Comparison of ENCODE assay signal across 19 cellular contexts in genomic region chr6:14880052-14880451, GRCh38.
DNase-seq lines count a peak whose midpoint lies in the region; ATAC-seq and TF ChIP-seq lines count a peak whose summit lies in the region.
"Had no signal": no experiment of that assay in that cellular context is flagged by ENCODE, and none has a peak within 500 bp of the region (broad histone marks: within the 10 kb centered on the region; RNA-seq: fewer than 3 reads in every experiment).

No MANE protein-coding gene starts in this region.

- no peaks in the 10 kb centered on the region for H3K27me3 ChIP-seq in CD8-positive, alpha-beta memory T cell (ENCODE audit: insufficient read depth, low read length, poor library complexity, severe bottlenecking)
- H3K27me3 ChIP-seq: esophagus squamous epithelium, sigmoid colon had no signal

- CTCF ChIA-PET in CD8-positive, alpha-beta memory T cell (lab: Charles Lee): no interaction called here

- H3K9me3 Mint-ChIP-seq in stimulated activated naive CD8-positive, alpha-beta T cell treated with anti-CD3 and anti-CD28 coated beads, Interleukin-15, Interleukin-2, amounts not matched to agents 100 ng/mL and 50 ng/mL, for 24 hours: no peaks in the 10 kb centered on the region
- H3K9me3 Mint-ChIP-seq in stimulated activated naive CD8-positive, alpha-beta T cell treated with anti-CD3 and anti-CD28 coated beads, Interleukin-15, amount 100 ng/mL, for 72 hours: no peaks in the 10 kb centered on the region
- no peaks in the 10 kb centered on the region for H3K9me3 Mint-ChIP-seq in endothelial cell (ENCODE audit: unreplicated experiment)
- no peaks in the 10 kb centered on the region for H3K9me3 Mint-ChIP-seq in nephron
- peaks cover 4% of the 10 kb centered on the region for H3K9me3 Mint-ChIP-seq in type B pancreatic cell
- no peaks in the 10 kb centered on the region for H3K9me3 Mint-ChIP-seq in CD8-positive, alpha-beta memory T cell
- H3K9me3 Mint-ChIP-seq: memory B cell had no signal

- POLR2A ChIA-PET in CD8-positive, alpha-beta memory T cell (lab: Charles Lee): no interaction called here

- H3K4me1 ChIP-seq in CD8-positive, alpha-beta memory T cell (ENCODE audit: insufficient read depth, low read length): peaks cover 20% of the 10 kb centered on the region
- H3K4me1 ChIP-seq: HAP-1, sigmoid colon had no signal

- H3K27ac ChIP-seq in CD8-positive, alpha-beta memory T cell (ENCODE audit: low read depth, low read length): no peak overlapping the region

- peaks cover 52% of the 10 kb centered on the region for H3K4me1 Mint-ChIP-seq in stimulated activated naive CD8-positive, alpha-beta T cell treated with anti-CD3 and anti-CD28 coated beads, Interleukin-15, Interleukin-2, amounts not matched to agents 100 ng/mL and 50 ng/mL, for 24 hours (ENCODE audit: low read depth)
- H3K4me1 Mint-ChIP-seq in stimulated activated naive CD8-positive, alpha-beta T cell treated with anti-CD3 and anti-CD28 coated beads, Interleukin-15, amount 100 ng/mL, for 72 hours: peaks cover 57% of the 10 kb centered on the region
- H3K4me1 Mint-ChIP-seq in endothelial cell (ENCODE audit: unreplicated experiment) (peaks cover 58% of the 10 kb centered on the region), nephron (peaks cover 60% of the 10 kb centered on the region), type B pancreatic cell (ENCODE audit: unreplicated experiment) (peaks cover 56% of the 10 kb centered on the region)
- H3K4me1 Mint-ChIP-seq in CD8-positive, alpha-beta memory T cell: peaks cover 27 to 28% (median 28%) of the 10 kb centered on the region in 3 donors

- TF ChIP-seq CTCF in endothelial cell (IDR thresholded peaks at IDR 0.05; ENCODE audit: unreplicated experiment) (no peak), nephron (IDR thresholded peaks at IDR 0.05; ENCODE audit: unreplicated experiment in 3 of 3) (no peak), type B pancreatic cell (conservative IDR thresholded peaks at IDR 0.05) (no peak)

- peaks cover 5% of the 10 kb centered on the region for H3K36me3 Mint-ChIP-seq in stimulated activated naive CD8-positive, alpha-beta T cell treated with anti-CD3 and anti-CD28 coated beads, Interleukin-15, Interleukin-2, amounts not matched to agents 100 ng/mL and 50 ng/mL, for 24 hours (ENCODE audit: low read depth)
- H3K36me3 Mint-ChIP-seq in endothelial cell (ENCODE audit: low read depth, unreplicated experiment) (no peaks in the 10 kb centered on the region), nephron (ENCODE audit: low read depth) (no peaks in the 10 kb centered on the region), type B pancreatic cell (no peaks in the 10 kb centered on the region)
- H3K36me3 Mint-ChIP-seq in CD8-positive, alpha-beta memory T cell: no peaks in the 10 kb centered on the region
- H3K36me3 Mint-ChIP-seq: memory B cell had no signal

- no peaks in the 10 kb centered on the region for H3K27me3 Mint-ChIP-seq in stimulated activated naive CD8-positive, alpha-beta T cell treated with anti-CD3 and anti-CD28 coated beads, Interleukin-15, Interleukin-2, amounts not matched to agents 100 ng/mL and 50 ng/mL, for 24 hours
- H3K27me3 Mint-ChIP-seq in stimulated activated naive CD8-positive, alpha-beta T cell treated with anti-CD3 and anti-CD28 coated beads, Interleukin-15, amount 100 ng/mL, for 72 hours: no peaks in the 10 kb centered on the region
- peaks cover 4% of the 10 kb centered on the region for H3K27me3 Mint-ChIP-seq in endothelial cell (ENCODE audit: unreplicated experiment)
- no peaks in the 10 kb centered on the region for H3K27me3 Mint-ChIP-seq in nephron (ENCODE audit: low read depth)
- no peaks in the 10 kb centered on the region for H3K27me3 Mint-ChIP-seq in type B pancreatic cell
- H3K27me3 Mint-ChIP-seq in CD8-positive, alpha-beta memory T cell: peaks cover 0 to 2% of the 10 kb centered on the region in 2 donors
- H3K27me3 Mint-ChIP-seq: memory B cell, T-helper 17 cell had no signal

- H3K9me3 ChIP-seq in CD8-positive, alpha-beta memory T cell (ENCODE audit: low read length): no peaks in the 10 kb centered on the region
- H3K9me3 ChIP-seq: esophagus squamous epithelium, HAP-1, sigmoid colon had no signal

- H3K4me3 Mint-ChIP-seq in stimulated activated naive CD8-positive, alpha-beta T cell treated with anti-CD3 and anti-CD28 coated beads, Interleukin-15, Interleukin-2, amounts not matched to agents 100 ng/mL and 50 ng/mL, for 24 hours: no peak overlapping the region
- no peak overlapping the region for H3K4me3 Mint-ChIP-seq in stimulated activated naive CD8-positive, alpha-beta T cell treated with anti-CD3 and anti-CD28 coated beads, Interleukin-15, amount 100 ng/mL, for 72 hours
- H3K4me3 Mint-ChIP-seq in endothelial cell (ENCODE audit: unreplicated experiment) (no peak overlapping the region), nephron (no peak overlapping the region), type B pancreatic cell (no peak overlapping the region)
- no peak overlapping the region for H3K4me3 Mint-ChIP-seq in CD8-positive, alpha-beta memory T cell
- H3K4me3 Mint-ChIP-seq: memory B cell, T-helper 17 cell had no signal

- ATAC-seq in stimulated activated naive CD8-positive, alpha-beta T cell treated with anti-CD3 and anti-CD28 coated beads, Interleukin-15, amount 100 ng/mL, for 72 hours: no peak
- ATAC-seq in HG03108 (IDR thresholded peaks at IDR 0.05; ENCODE audit: unreplicated experiment) (no peak), HG03045 (IDR thresholded peaks at IDR 0.05; ENCODE audit: unreplicated experiment) (no peak)
- ATAC-seq: T-helper 17 cell had no signal

- DNase-seq in stimulated activated naive CD8-positive, alpha-beta T cell treated with anti-CD3 and anti-CD28 coated beads, Interleukin-15, amount 100 ng/mL, for 72 hours: no peak
- DNase-seq in endothelial cell (ENCODE audit: low spot score) (no peak), type B pancreatic cell (ENCODE audit: extremely low spot score, unreplicated experiment) (no peak)
- DNase-seq in CD8-positive, alpha-beta memory T cell: no peak
- DNase-seq: activated CD4-positive, alpha-beta T cell treated with anti-CD3 and anti-CD28 coated beads for 4 hours; activated naive CD4-positive, alpha-beta T cell treated with anti-CD3 and anti-CD28 coated beads, Interleukin-2, amount 50 U/mL, for 16 hours; esophagus squamous epithelium; islet precursor cell; NCI-H1436 treated with DMSO at 0.1 percent for 48 hours; NCI-H226; SHP77; sigmoid colon; T-helper 17 cell had no signal

- no peak overlapping the region for H3K4me3 ChIP-seq in CD8-positive, alpha-beta memory T cell (ENCODE audit: low read length)
- H3K4me3 ChIP-seq: esophagus squamous epithelium, HAP-1, sigmoid colon had no signal

- no peaks in the 10 kb centered on the region for H3K36me3 ChIP-seq in CD8-positive, alpha-beta memory T cell (ENCODE audit: insufficient read depth, low read length)
- H3K36me3 ChIP-seq: esophagus squamous epithelium, HAP-1, sigmoid colon had no signal

- peak overlapping the region; percentile 77 for H3K27ac Mint-ChIP-seq in stimulated activated naive CD8-positive, alpha-beta T cell treated with anti-CD3 and anti-CD28 coated beads, Interleukin-15, Interleukin-2, amounts not matched to agents 100 ng/mL and 50 ng/mL, for 24 hours
- H3K27ac Mint-ChIP-seq in stimulated activated naive CD8-positive, alpha-beta T cell treated with anti-CD3 and anti-CD28 coated beads, Interleukin-15, amount 100 ng/mL, for 72 hours: no peak overlapping the region
- H3K27ac Mint-ChIP-seq in endothelial cell (ENCODE audit: unreplicated experiment) (peak overlapping the region; percentile 93), nephron (peak overlapping the region; percentile 63 to 81 (median 64)), type B pancreatic cell (peak overlapping the region; percentile 7)
- no peak overlapping the region for H3K27ac Mint-ChIP-seq in CD8-positive, alpha-beta memory T cell
- H3K27ac Mint-ChIP-seq: memory B cell had no signal

Comparison
In these comparisons a context has a peak if more than half of its experiments do, and no peak if none do; other contexts are left out.
1. H3K27ac Mint-ChIP-seq: peak in stimulated activated naive CD8-positive, alpha-beta T cell treated with anti-CD3 and anti-CD28 coated beads, Interleukin-15, Interleukin-2, amounts not matched to agents 100 ng/mL and 50 ng/mL, for 24 hours (single experiment), endothelial cell (single experiment), nephron (3 of 3) and type B pancreatic cell (single experiment); none in stimulated activated naive CD8-positive, alpha-beta T cell treated with anti-CD3 and anti-CD28 coated beads, Interleukin-15, amount 100 ng/mL, for 72 hours (0 of 2) and CD8-positive, alpha-beta memory T cell (0 of 8).